20 cellular contexts compared by ENCODE assay signal in the genomic region with DNA sequence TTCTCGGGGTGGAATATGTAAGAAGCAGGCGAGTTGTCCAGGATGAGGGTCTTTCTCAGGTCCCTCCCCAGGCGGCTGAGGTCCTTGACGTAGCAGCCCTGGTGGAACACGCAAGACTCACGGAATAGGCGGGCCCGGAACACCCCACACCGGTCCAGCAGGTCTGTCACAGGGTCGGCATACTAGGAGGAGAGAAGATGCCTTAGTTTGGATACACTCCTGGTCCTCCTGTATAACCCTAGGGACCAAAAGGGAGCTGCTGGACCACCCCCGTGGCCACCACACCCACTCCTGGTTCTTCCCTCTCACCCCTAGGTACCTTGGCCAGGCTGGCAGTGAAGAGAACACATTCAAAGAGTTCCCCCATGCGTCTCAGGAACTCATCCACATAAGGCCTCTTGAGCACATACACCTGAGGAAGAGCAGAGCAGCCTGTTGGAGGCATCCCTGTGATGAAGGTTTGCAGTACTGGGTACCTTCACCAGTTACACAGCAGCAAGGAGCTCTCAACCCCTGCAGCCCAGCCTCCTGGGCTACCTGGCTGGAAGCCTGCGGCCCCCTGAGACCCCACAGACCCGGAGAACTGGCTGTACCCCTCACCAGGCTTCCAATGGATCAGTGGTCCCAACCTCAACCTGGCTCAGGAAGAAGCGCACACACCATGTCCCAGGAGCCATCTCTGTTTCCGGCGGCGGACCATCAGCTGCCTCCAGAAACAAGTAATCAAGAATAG. TPM values are rescaled to one million over a fixed set of nuclear protein-coding genes. Genes with fewer than 3 reads are reported as not detected.
DNase-seq lines count a peak whose midpoint lies in the region; ATAC-seq and TF ChIP-seq lines count a peak whose summit lies in the region.
"Had no signal": no experiment of that assay in that cellular context is flagged by ENCODE, and none has a peak within 500 bp of the region (broad histone marks: within the 10 kb centered on the region; RNA-seq: fewer than 3 reads in every experiment).

No MANE protein-coding gene starts in this region.

- H3K4me1 ChIP-seq in cardiac muscle cell (ENCODE audit: low read depth) (no peaks in the 10 kb centered on the region), right atrium auricular region (peaks cover 0 to 40% of the 10 kb centered on the region in 2 donors), adipocyte (ENCODE audit: control insufficient read depth, insufficient read depth, low read length) (peaks cover under 1% of the 10 kb centered on the region), upper lobe of left lung (peaks cover 37 to 70% (median 49%) of the 10 kb centered on the region in 4 donors)

- no peak for TF ChIP-seq EP300 in upper lobe of left lung (IDR thresholded peaks at IDR 0.05)

- H3K4me3 ChIP-seq in cardiac muscle cell (no peak overlapping the region), right atrium auricular region (no peak overlapping the region), adipocyte (ENCODE audit: low read length) (no peak overlapping the region), upper lobe of left lung (no peak overlapping the region)
- H3K4me3 ChIP-seq: MG63 had no signal

- H3K9me3 ChIP-seq in cardiac muscle cell (ENCODE audit: low read depth) = no peaks in the 10 kb centered on the region
- H3K9me3 ChIP-seq in right atrium auricular region = no peaks in the 10 kb centered on the region
- no peaks in the 10 kb centered on the region for H3K9me3 ChIP-seq in adipocyte (ENCODE audit: control insufficient read depth, low read length)
- H3K9me3 ChIP-seq in upper lobe of left lung = no peaks in the 10 kb centered on the region
- H3K9me3 ChIP-seq: MG63 had no signal

- no peaks in the 10 kb centered on the region for H3K4me1 Mint-ChIP-seq in nephron progenitor cell
- H3K4me1 Mint-ChIP-seq in activated CD4-positive, alpha-beta T cell treated with anti-CD3 and anti-CD28 coated beads, Interleukin-2, amount 10 ng/mL, durations not matched to agents 24 days and 14 days = no peaks in the 10 kb centered on the region

- peak overlapping the region; percentile 28 for H3K9ac ChIP-seq in adipocyte (ENCODE audit: low read length)

- peak overlapping the region; percentile 9 for H3K27ac ChIP-seq in cardiac muscle cell
- peak overlapping the region in 1 of 2 donors; percentile 58 for H3K27ac ChIP-seq in right atrium auricular region
- peak overlapping the region; percentile 55 to 84 (median 74) for H3K27ac ChIP-seq in upper lobe of left lung
- H3K27ac ChIP-seq: C4-2B had no signal

- H3K27me3 ChIP-seq in cardiac muscle cell (no peaks in the 10 kb centered on the region), right atrium auricular region (no peaks in the 10 kb centered on the region), adipocyte (replicated peaks; ENCODE audit: control insufficient read depth, insufficient read depth, low read length) (no peaks in the 10 kb centered on the region), upper lobe of left lung (no peaks in the 10 kb centered on the region)
- H3K27me3 ChIP-seq: MG63 had no signal

- intact Hi-C loops in activated CD4-positive, alpha-beta T cell treated with anti-CD3 and anti-CD28 coated beads, Interleukin-2, amount 10 ng/mL, durations not matched to agents 24 days and 14 days (cut with micrococcal nuclease) = no loop called here

- DNase-seq in cardiac muscle cell (ENCODE audit: low read depth in 1 of 2, low spot score in 1 of 2) (no peak), right atrium auricular region (ENCODE audit: low spot score) (no peak), adipocyte (ENCODE audit: low read depth) (no peak), nephron progenitor cell (no peak), upper lobe of left lung (no peak)
- no peak for DNase-seq in activated CD4-positive, alpha-beta T cell treated with anti-CD3 and anti-CD28 coated beads, Interleukin-2, amount 10 ng/mL, durations not matched to agents 24 days and 14 days
- DNase-seq: COR-L47, H7, MG63, NCI-H1092, NCI-H146, NCI-H2081, NCI-H510A, NCI-H774, PC-3 had no signal

- no peak for ATAC-seq in upper lobe of left lung (ENCODE audit: low FRiP score in 2 of 2)
- ATAC-seq in GM21526 (IDR thresholded peaks at IDR 0.05; ENCODE audit: low FRiP score, unreplicated experiment) = no peak
- ATAC-seq in GM21360 (IDR thresholded peaks at IDR 0.05; ENCODE audit: unreplicated experiment) = no peak
- ATAC-seq: HepG2, PC-3 had no signal

- TF ChIP-seq CTCF in cardiac muscle cell (IDR thresholded peaks at IDR 0.05; ENCODE audit: low read depth, low read length) (no peak), right atrium auricular region (IDR thresholded peaks at IDR 0.05) (no peak), nephron progenitor cell (IDR thresholded peaks at IDR 0.05) (no peak), upper lobe of left lung (IDR thresholded peaks at IDR 0.05) (no peak)

- H3K9me3 Mint-ChIP-seq in nephron progenitor cell = no peaks in the 10 kb centered on the region
- H3K9me3 Mint-ChIP-seq in activated CD4-positive, alpha-beta T cell treated with anti-CD3 and anti-CD28 coated beads, Interleukin-2, amount 10 ng/mL, durations not matched to agents 24 days and 14 days = no peaks in the 10 kb centered on the region

- H3K4me3 Mint-ChIP-seq in nephron progenitor cell = no peak overlapping the region
- H3K4me3 Mint-ChIP-seq in activated CD4-positive, alpha-beta T cell treated with anti-CD3 and anti-CD28 coated beads, Interleukin-2, amount 10 ng/mL, durations not matched to agents 24 days and 14 days = no peak overlapping the region

- H3K36me3 Mint-ChIP-seq in nephron progenitor cell (ENCODE audit: low read depth) = peaks cover 56% of the 10 kb centered on the region
- peaks cover 46% of the 10 kb centered on the region for H3K36me3 Mint-ChIP-seq in activated CD4-positive, alpha-beta T cell treated with anti-CD3 and anti-CD28 coated beads, Interleukin-2, amount 10 ng/mL, durations not matched to agents 24 days and 14 days (ENCODE audit: low read depth)

- 93 to 94% methylated on average over 10 to 18 of the region's 18 CpGs for WGBS in upper lobe of left lung, 2 donors

- peaks cover 3% of the 10 kb centered on the region for H3K27me3 Mint-ChIP-seq in nephron progenitor cell (ENCODE audit: low read depth, poor library complexity)
- no peaks in the 10 kb centered on the region for H3K27me3 Mint-ChIP-seq in activated CD4-positive, alpha-beta T cell treated with anti-CD3 and anti-CD28 coated beads, Interleukin-2, amount 10 ng/mL, durations not matched to agents 24 days and 14 days

- H3K36me3 ChIP-seq in cardiac muscle cell (peaks cover 71% of the 10 kb centered on the region), right atrium auricular region (peaks cover 100% of the 10 kb centered on the region), adipocyte (ENCODE audit: control insufficient read depth, insufficient read depth, low read length, severe bottlenecking) (peaks cover 95% of the 10 kb centered on the region), upper lobe of left lung (peaks cover 72 to 100% (median 93%) of the 10 kb centered on the region in 4 donors)

- H3K27ac Mint-ChIP-seq in nephron progenitor cell = peak overlapping the region; percentile 35
- no peak overlapping the region for H3K27ac Mint-ChIP-seq in activated CD4-positive, alpha-beta T cell treated with anti-CD3 and anti-CD28 coated beads, Interleukin-2, amount 10 ng/mL, durations not matched to agents 24 days and 14 days

- TF ChIP-seq POLR2A in upper lobe of left lung (IDR thresholded peaks at IDR 0.05) = no peak

RNA-seq across cellular contexts. Expression of a gene that starts 5.5 kb away (rescaled TPM):
- total RNA-seq in cardiac muscle cell (1.6 TPM in 2 replicates), right atrium auricular region (1 to 10 TPM; 1.3 to 2.6 TPM), upper lobe of left lung (10 to 100 TPM in 3 of 6 donors, 1 to 10 TPM in 3; 4.9 to 57.6 (median 8.7) TPM)
- polyA plus RNA-seq in cardiac muscle cell = 1.7 and 2.9 TPM in 2 replicates
- total RNA-seq in activated CD4-positive, alpha-beta T cell treated with anti-CD3 and anti-CD28 coated beads, Interleukin-2, amount 10 ng/mL, durations not matched to agents 24 days and 14 days = 1.2 and 1.9 TPM in 2 replicates
- total RNA-seq: Daoy had no signal

RNA-seq across cellular contexts. Expression of a gene that starts 22.5 kb away (rescaled TPM):
- total RNA-seq in cardiac muscle cell (103 and 105 TPM in 2 replicates), right atrium auricular region (100 to 1,000 TPM in 1 of 2 donors, 10 to 100 TPM in 1; 67.6 to 105 TPM), upper lobe of left lung (100 to 1,000 TPM; 153 to 226 (median 175) TPM)
- polyA plus RNA-seq in cardiac muscle cell = 82.9 and 108 TPM in 2 replicates
- 81.4 and 82.7 TPM in 2 replicates for total RNA-seq in activated CD4-positive, alpha-beta T cell treated with anti-CD3 and anti-CD28 coated beads, Interleukin-2, amount 10 ng/mL, durations not matched to agents 24 days and 14 days

RNA-seq across cellular contexts. Expression of a gene that starts 41.5 kb away (rescaled TPM):
- total RNA-seq in cardiac muscle cell (22.6 and 34.4 TPM in 2 replicates), right atrium auricular region (10 to 100 TPM; 20.0 to 23.2 TPM), upper lobe of left lung (10 to 100 TPM in 4 of 6 donors, 1 to 10 TPM in 2; 5.0 to 34.0 (median 22.8) TPM)
- polyA plus RNA-seq in cardiac muscle cell = 59.6 and 66.7 TPM in 2 replicates
- total RNA-seq in activated CD4-positive, alpha-beta T cell treated with anti-CD3 and anti-CD28 coated beads, Interleukin-2, amount 10 ng/mL, durations not matched to agents 24 days and 14 days = 62.5 and 64.3 TPM in 2 replicates

RNA-seq across cellular contexts. Expression of a gene that starts 51.7 kb away (rescaled TPM):
- total RNA-seq in cardiac muscle cell (2.2 and 4.8 TPM in 2 replicates), right atrium auricular region (1 to 10 TPM; 1.9 to 3.6 TPM), upper lobe of left lung (10 to 100 TPM in 2 of 6 donors, 1 to 10 TPM in 4; 4.2 to 18.3 (median 6.4) TPM)
- 3.7 and 3.9 TPM in 2 replicates for polyA plus RNA-seq in cardiac muscle cell
- total RNA-seq in activated CD4-positive, alpha-beta T cell treated with anti-CD3 and anti-CD28 coated beads, Interleukin-2, amount 10 ng/mL, durations not matched to agents 24 days and 14 days = 5.2 and 6.1 TPM in 2 replicates

RNA-seq across cellular contexts. Expression of a gene that starts 52.2 kb away (rescaled TPM):
- total RNA-seq in cardiac muscle cell (8.1 and 11.9 TPM in 2 replicates), right atrium auricular region (1 to 10 TPM; 1.5 to 8.5 TPM), upper lobe of left lung (10 to 100 TPM in 4 of 6 donors, 1 to 10 TPM in 2; 1.3 to 30.2 (median 16.9) TPM)
- 20.0 and 21.6 TPM in 2 replicates for polyA plus RNA-seq in cardiac muscle cell
- total RNA-seq in activated CD4-positive, alpha-beta T cell treated with anti-CD3 and anti-CD28 coated beads, Interleukin-2, amount 10 ng/mL, durations not matched to agents 24 days and 14 days = 72.2 and 79.8 TPM in 2 replicates
